Comparison of ENCODE assay signal across 14 cellular contexts in the genomic region with DNA sequence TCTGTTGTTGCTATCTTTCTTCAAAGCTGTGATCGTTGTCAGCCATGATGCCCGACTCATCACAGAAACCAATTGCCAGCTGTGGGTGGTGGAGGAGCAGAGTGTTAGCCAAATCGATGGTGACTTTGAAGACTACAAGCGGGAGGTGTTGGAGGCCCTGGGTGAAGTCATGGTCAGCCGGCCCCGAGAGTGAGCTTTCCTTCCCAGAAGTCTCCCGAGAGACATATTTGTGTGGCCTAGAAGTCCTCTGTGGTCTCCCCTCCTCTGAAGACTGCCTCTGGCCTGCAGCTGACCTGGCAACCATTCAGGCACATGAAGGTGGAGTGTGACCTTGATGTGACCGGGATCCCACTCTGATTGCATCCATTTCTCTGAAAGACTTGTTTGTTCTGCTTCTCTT. TPM values are rescaled to one million over a fixed set of nuclear protein-coding genes. Genes with fewer than 3 reads are reported as not detected.
DNase-seq lines count a peak whose midpoint lies in the region; ATAC-seq and TF ChIP-seq lines count a peak whose summit lies in the region.
"Had no signal": no experiment of that assay in that cellular context is flagged by ENCODE, and none has a peak within 500 bp of the region (broad histone marks: within the 10 kb centered on the region; RNA-seq: fewer than 3 reads in every experiment).

No MANE protein-coding gene starts in this region.

- H3K4me3 Mint-ChIP-seq in CD8-positive, alpha-beta memory T cell, result no peak overlapping the region
- H3K4me3 Mint-ChIP-seq: H9; naive thymus-derived CD8-positive, alpha-beta T cell; WTC11 had no signal

- intact Hi-C loops in esophagus squamous epithelium (cut with DNase I), result loop anchor here (10.0 kb wide), 1 partner anchor 46 kb away; no protein-coding TSS in a partner anchor

- H3K36me3 ChIP-seq in CD8-positive, alpha-beta memory T cell (ENCODE audit: insufficient read depth, low read length), result peaks cover 53% of the 10 kb centered on the region
- peaks cover 21 to 97% (median 48%) of the 10 kb centered on the region in 3 donors for H3K36me3 ChIP-seq in esophagus squamous epithelium
- peaks cover 57% of the 10 kb centered on the region for H3K36me3 ChIP-seq in skeletal muscle satellite cell (ENCODE audit: insufficient read depth, low read length)

- CTCF ChIA-PET in CD8-positive, alpha-beta memory T cell (lab: Charles Lee), result interaction anchor here (0.8 to 10.3 kb wide), 5 partner anchors 14 to 107 kb away, joined by 3 to 137 read pairs (median 3); no protein-coding TSS in a partner anchor

- peak overlapping the region; percentile 14 for H3K4me2 ChIP-seq in skeletal muscle satellite cell (ENCODE audit: low read length)

- H3K4me1 ChIP-seq in CD8-positive, alpha-beta memory T cell (ENCODE audit: insufficient read depth, low read length), result no peaks in the 10 kb centered on the region
- H3K4me1 ChIP-seq in esophagus squamous epithelium, result peaks cover 19 to 47% (median 19%) of the 10 kb centered on the region in 3 donors
- peaks cover 19% of the 10 kb centered on the region for H3K4me1 ChIP-seq in skeletal muscle satellite cell (ENCODE audit: control insufficient read depth, insufficient read depth, low read length)

- peak overlapping the region; percentile 67 for H3K9ac ChIP-seq in skeletal muscle satellite cell (ENCODE audit: low read depth, low read length)

- DNase-seq in CD8-positive, alpha-beta memory T cell, result no peak
- DNase-seq in esophagus squamous epithelium (lab: John Stamatoyannopoulos, UW) (no peak), C1 segment of cervical spinal cord (lab: John Stamatoyannopoulos, UW) (no peak)
- DNase-seq in activated CD4-positive, alpha-beta T cell treated with anti-CD3 and anti-CD28 coated beads for 48 hours, result no peak
- DNase-seq: H9; naive thymus-derived CD8-positive, alpha-beta T cell; NCI-H146; NCI-H82; stimulated activated CD4-positive, alpha-beta T cell treated with anti-CD3 and anti-CD28 coated beads, Interleukin-12 subunit alpha, Interleukin-12 subunit beta, amount 100 ng/mL, for 4 hours had no signal

- H3K27ac Mint-ChIP-seq in CD8-positive, alpha-beta memory T cell, result peak overlapping the region in 5 of 8 donors; percentile 56 to 85 (median 71)
- H3K27ac Mint-ChIP-seq: WTC11 had no signal

- H3K4me3 ChIP-seq in CD8-positive, alpha-beta memory T cell (ENCODE audit: low read length), result no peak overlapping the region
- no peak overlapping the region for H3K4me3 ChIP-seq in esophagus squamous epithelium
- H3K4me3 ChIP-seq in skeletal muscle satellite cell (ENCODE audit: low read length), result no peak overlapping the region

- peaks cover 8 to 79% (median 25%) of the 10 kb centered on the region in 3 donors for H3K36me3 Mint-ChIP-seq in CD8-positive, alpha-beta memory T cell

- no peak for TF ChIP-seq POLR2A in esophagus squamous epithelium (IDR thresholded peaks at IDR 0.05)

- H3K4me1 Mint-ChIP-seq in CD8-positive, alpha-beta memory T cell, result peaks cover 1 to 13% (median 7%) of the 10 kb centered on the region in 3 donors
- H3K4me1 Mint-ChIP-seq: H9, WTC11 had no signal

- H3K27me3 Mint-ChIP-seq in CD8-positive, alpha-beta memory T cell, result no peaks in the 10 kb centered on the region
- H3K27me3 Mint-ChIP-seq: naive thymus-derived CD8-positive, alpha-beta T cell had no signal

- TF ChIP-seq CTCF in esophagus squamous epithelium (IDR thresholded peaks at IDR 0.05), result no peak

- H3K9me3 ChIP-seq in CD8-positive, alpha-beta memory T cell (ENCODE audit: low read length), result no peaks in the 10 kb centered on the region
- H3K9me3 ChIP-seq in esophagus squamous epithelium (no peaks in the 10 kb centered on the region), skeletal muscle satellite cell (replicated peaks; ENCODE audit: low read length) (no peaks in the 10 kb centered on the region)

- H3K9me3 Mint-ChIP-seq in CD8-positive, alpha-beta memory T cell, result no peaks in the 10 kb centered on the region
- H3K9me3 Mint-ChIP-seq: H9; naive thymus-derived CD8-positive, alpha-beta T cell; WTC11 had no signal

- 43% methylated on average over 8 of the region's 8 CpGs; no CpG with 5 or more reads in 1 of the 2 donors for WGBS in esophagus squamous epithelium, 2 donors

- POLR2A ChIA-PET in CD8-positive, alpha-beta memory T cell (lab: Charles Lee), result no interaction called here

- H3K27ac ChIP-seq in CD8-positive, alpha-beta memory T cell (ENCODE audit: low read depth, low read length), result no peak overlapping the region
- peak overlapping the region; percentile 80 to 85 (median 83) for H3K27ac ChIP-seq in esophagus squamous epithelium

- H3K27me3 ChIP-seq in CD8-positive, alpha-beta memory T cell (ENCODE audit: insufficient read depth, low read length, poor library complexity, severe bottlenecking), result no peaks in the 10 kb centered on the region
- H3K27me3 ChIP-seq in esophagus squamous epithelium (no peaks in the 10 kb centered on the region), skeletal muscle satellite cell (ENCODE audit: control insufficient read depth, insufficient read depth, low read length) (no peaks in the 10 kb centered on the region)

- ATAC-seq in HG03025 (IDR thresholded peaks at IDR 0.05; ENCODE audit: low FRiP score, unreplicated experiment), result no peak
- no peak for ATAC-seq in GM18511 (IDR thresholded peaks at IDR 0.05; ENCODE audit: unreplicated experiment)
- ATAC-seq: WTC11 had no signal

TF ChIP-seq in PFSK-1, 5 proteins besides CTCF, POLR2A, EP300 and RAD21:
- TF ChIP-seq POLR2AphosphoS5 (IDR thresholded peaks at IDR 0.05; ENCODE audit: low read depth, low read length), result 0 out of 2 replicates have a peak, but pooled peaks have one; percentile 27
- TF ChIP-seq, protein P1, sequence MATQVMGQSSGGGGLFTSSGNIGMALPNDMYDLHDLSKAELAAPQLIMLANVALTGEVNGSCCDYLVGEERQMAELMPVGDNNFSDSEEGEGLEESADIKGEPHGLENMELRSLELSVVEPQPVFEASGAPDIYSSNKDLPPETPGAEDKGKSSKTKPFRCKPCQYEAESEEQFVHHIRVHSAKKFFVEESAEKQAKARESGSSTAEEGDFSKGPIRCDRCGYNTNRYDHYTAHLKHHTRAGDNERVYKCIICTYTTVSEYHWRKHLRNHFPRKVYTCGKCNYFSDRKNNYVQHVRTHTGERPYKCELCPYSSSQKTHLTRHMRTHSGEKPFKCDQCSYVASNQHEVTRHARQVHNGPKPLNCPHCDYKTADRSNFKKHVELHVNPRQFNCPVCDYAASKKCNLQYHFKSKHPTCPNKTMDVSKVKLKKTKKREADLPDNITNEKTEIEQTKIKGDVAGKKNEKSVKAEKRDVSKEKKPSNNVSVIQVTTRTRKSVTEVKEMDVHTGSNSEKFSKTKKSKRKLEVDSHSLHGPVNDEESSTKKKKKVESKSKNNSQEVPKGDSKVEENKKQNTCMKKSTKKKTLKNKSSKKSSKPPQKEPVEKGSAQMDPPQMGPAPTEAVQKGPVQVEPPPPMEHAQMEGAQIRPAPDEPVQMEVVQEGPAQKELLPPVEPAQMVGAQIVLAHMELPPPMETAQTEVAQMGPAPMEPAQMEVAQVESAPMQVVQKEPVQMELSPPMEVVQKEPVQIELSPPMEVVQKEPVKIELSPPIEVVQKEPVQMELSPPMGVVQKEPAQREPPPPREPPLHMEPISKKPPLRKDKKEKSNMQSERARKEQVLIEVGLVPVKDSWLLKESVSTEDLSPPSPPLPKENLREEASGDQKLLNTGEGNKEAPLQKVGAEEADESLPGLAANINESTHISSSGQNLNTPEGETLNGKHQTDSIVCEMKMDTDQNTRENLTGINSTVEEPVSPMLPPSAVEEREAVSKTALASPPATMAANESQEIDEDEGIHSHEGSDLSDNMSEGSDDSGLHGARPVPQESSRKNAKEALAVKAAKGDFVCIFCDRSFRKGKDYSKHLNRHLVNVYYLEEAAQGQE (IDR thresholded peaks at IDR 0.05; ENCODE audit: insufficient read depth in 1 of 2, low read depth in 2 of 2, low read length in 2 of 2), result no peak
- TF ChIP-seq TAF1 (IDR thresholded peaks at IDR 0.05; ENCODE audit: borderline replicate concordance, insufficient read depth, low read length), result no peak
- TF ChIP-seq FOXP2 (optimal IDR thresholded peaks at IDR 0.05; ENCODE audit: borderline replicate concordance, extremely low read depth, extremely low read length, insufficient read depth), result no peak

RNA-seq across cellular contexts. Expression of a gene that starts 19.3 kb away (rescaled TPM):
- 100 to 1,000 TPM; 127 to 133 TPM for total RNA-seq in CD8-positive, alpha-beta memory T cell
- polyA plus RNA-seq in CD8-positive, alpha-beta memory T cell, result 54.0 TPM
- polyA plus RNA-seq in PFSK-1 (2012; ENCODE audit: insufficient read length, low read depth), result 115 TPM
- 10 to 100 TPM; 31.0 to 42.3 (median 36.0) TPM for total RNA-seq in esophagus squamous epithelium
- total RNA-seq in skeletal muscle satellite cell (2012; rRNA removed), result 34.5 and 34.7 TPM in 2 replicates

RNA-seq across cellular contexts. Expression of a gene that starts 26.5 kb away (rescaled TPM):
- 100 to 1,000 TPM; 115 to 117 TPM for total RNA-seq in CD8-positive, alpha-beta memory T cell
- 27.3 TPM for polyA plus RNA-seq in CD8-positive, alpha-beta memory T cell
- 25.6 TPM for polyA plus RNA-seq in PFSK-1 (2012; ENCODE audit: insufficient read length, low read depth)
- total RNA-seq in esophagus squamous epithelium, result 10 to 100 TPM; 24.2 to 32.6 (median 25.9) TPM
- total RNA-seq in skeletal muscle satellite cell (2012; rRNA removed), result 32.3 and 33.0 TPM in 2 replicates

RNA-seq across cellular contexts. Expression of a gene that starts 27.1 kb away (rescaled TPM):
- total RNA-seq in CD8-positive, alpha-beta memory T cell, result 100 to 1,000 TPM; 102 to 103 TPM
- polyA plus RNA-seq in CD8-positive, alpha-beta memory T cell, result 113 TPM
- 140 TPM for polyA plus RNA-seq in PFSK-1 (2012; ENCODE audit: insufficient read length, low read depth)
- total RNA-seq in esophagus squamous epithelium, result 10 to 100 TPM; 31.0 to 56.3 (median 40.6) TPM
- 83.7 and 109 TPM in 2 replicates for total RNA-seq in skeletal muscle satellite cell (2012; rRNA removed)

RNA-seq across cellular contexts. Expression of a gene that starts 33.4 kb away (rescaled TPM):
- 10 to 100 TPM; 28.2 to 28.9 TPM for total RNA-seq in CD8-positive, alpha-beta memory T cell
- polyA plus RNA-seq in CD8-positive, alpha-beta memory T cell, result 8.9 TPM
- polyA plus RNA-seq in PFSK-1 (2012; ENCODE audit: insufficient read length, low read depth), result 12.5 TPM
- 10 to 100 TPM in 1 of 4 donors, 1 to 10 TPM in 3; 3.2 to 11.6 (median 5.8) TPM for total RNA-seq in esophagus squamous epithelium
- 3.9 and 10.4 TPM in 2 replicates for total RNA-seq in skeletal muscle satellite cell (2012; rRNA removed)

RNA-seq across cellular contexts. Expression of a gene that starts 34.2 kb away (rescaled TPM):
- 100 to 1,000 TPM; 100 to 102 TPM for total RNA-seq in CD8-positive, alpha-beta memory T cell
- polyA plus RNA-seq in CD8-positive, alpha-beta memory T cell, result 49.8 TPM
- 93.2 TPM for polyA plus RNA-seq in PFSK-1 (2012; ENCODE audit: insufficient read length, low read depth)
- total RNA-seq in esophagus squamous epithelium, result 10 to 100 TPM; 12.7 to 37.2 (median 20.5) TPM
- 35.4 and 41.1 TPM in 2 replicates for total RNA-seq in skeletal muscle satellite cell (2012; rRNA removed)
